In genomic region chr4:41427306-41427882, GRCh38 we compare ENCODE assay signal across 16 cellular contexts.
DNase-seq lines count a peak whose midpoint lies in the region; ATAC-seq and TF ChIP-seq lines count a peak whose summit lies in the region.
"Had no signal": no experiment of that assay in that cellular context is flagged by ENCODE, and none has a peak within 500 bp of the region (broad histone marks: within the 10 kb centered on the region; RNA-seq: fewer than 3 reads in every experiment).

No MANE protein-coding gene starts in this region.

- no peak overlapping the region for H4K8ac ChIP-seq in trophoblast cell (ENCODE audit: low read depth, low read length)

- no peaks in the 10 kb centered on the region for H3K79me2 ChIP-seq in hepatocyte
- no peaks in the 10 kb centered on the region for H3K79me2 ChIP-seq in trophoblast cell (ENCODE audit: control insufficient read depth, insufficient read depth, low read length, poor library complexity)

- H3K4me3 ChIP-seq in hepatocyte = no peak overlapping the region
- no peak overlapping the region for H3K4me3 ChIP-seq in trophoblast cell (ENCODE audit: low read depth, low read length)
- no peak overlapping the region for H3K4me3 ChIP-seq in vagina
- H3K4me3 ChIP-seq: mucosa of descending colon had no signal

- no peaks in the 10 kb centered on the region for H3K36me3 ChIP-seq in hepatocyte (replicated peaks; ENCODE audit: insufficient read depth, low read depth)
- H3K36me3 ChIP-seq in trophoblast cell (ENCODE audit: control insufficient read depth in 1 of 2, insufficient read depth in 2 of 2, low read length in 2 of 2) = no peaks in the 10 kb centered on the region
- no peaks in the 10 kb centered on the region for H3K36me3 ChIP-seq in vagina

- TF ChIP-seq CTCF in hepatocyte (IDR thresholded peaks at IDR 0.05; ENCODE audit: poor library complexity) (no peak), vagina (IDR thresholded peaks at IDR 0.05) (no peak)

- intact Hi-C loops in Right ventricle myocardium inferior (cut with DNase I) = loop anchor here (5.0 kb wide), 3 partner anchors 65 to 230 kb away; partner anchors contain the start of gene LIMCH1
- intact Hi-C loops in cardiac septum (cut with DNase I) = loop anchor here (5.0 kb wide), 1 partner anchor 110 kb away; the partner anchor contains the start of gene LIMCH1
- intact Hi-C loops in vagina (cut with DNase I) = no loop called here

- H2BK5ac ChIP-seq in trophoblast cell (ENCODE audit: low read depth, low read length, poor library complexity) = peak overlapping the region; percentile 62

- H2BK120ac ChIP-seq in trophoblast cell (ENCODE audit: insufficient read depth, low read length, poor library complexity) = peak overlapping the region; percentile 58

- no peaks in the 10 kb centered on the region for H3K9me2 ChIP-seq in hepatocyte (replicated peaks; ENCODE audit: insufficient read depth)

- no peak overlapping the region for H3K18ac ChIP-seq in trophoblast cell (ENCODE audit: low read length)

- no peak overlapping the region for H2AK5ac ChIP-seq in trophoblast cell (ENCODE audit: low read length)

- 39% methylated on average over 7 of the region's 7 CpGs for WGBS in hepatocyte (ENCODE audit: low lambda C conversion rate, missing lambda C conversion rate)
- WGBS in trophoblast cell (ENCODE audit: extremely low coverage, insufficient coverage, insufficient read length) = no CpG with 5 or more reads among the region's 7 CpGs

- no peak for TF ChIP-seq POLR2A in vagina (IDR thresholded peaks at IDR 0.05)

- H3K4ac ChIP-seq in trophoblast cell (ENCODE audit: low read depth, low read length) = no peak overlapping the region

- H3K14ac ChIP-seq in trophoblast cell (ENCODE audit: low read length) = peak overlapping the region; percentile 37

- DNase-seq in Right ventricle myocardium inferior (ENCODE audit: missing footprints) (peak; percentile 22), cardiac septum (ENCODE audit: low spot score) (no peak), hepatocyte (ENCODE audit: low spot score) (no peak), trophoblast cell (no peak), vagina (ENCODE audit: extremely low spot score in 2 of 2) (no peak), KG1 (lab: John Stamatoyannopoulos, UW) (no peak), NCI-H226 (no peak)
- DNase-seq: activated CD4-positive, CD25-positive, alpha-beta regulatory T cell; Caco-2; cortex of kidney; mucosa of descending colon; NCI-H1105 treated with DMSO at 0.1 percent for 48 hours; NCI-H446; OCI-M1; stimulated activated naive CD4-positive, alpha-beta T cell had no signal

- H3K4me1 ChIP-seq in hepatocyte (ENCODE audit: insufficient read depth) (peaks cover 18% of the 10 kb centered on the region), trophoblast cell (ENCODE audit: control insufficient read depth in 1 of 2, insufficient read depth in 2 of 2, low read length in 2 of 2) (no peaks in the 10 kb centered on the region), vagina (no peaks in the 10 kb centered on the region)

- H3K27ac ChIP-seq in hepatocyte (peak overlapping the region; percentile 62), trophoblast cell (ENCODE audit: low read depth, low read length) (peak overlapping the region; percentile 6), vagina (peak overlapping the region; percentile 21)

- ATAC-seq in Right ventricle myocardium inferior = no peak
- ATAC-seq in GM18867 (IDR thresholded peaks at IDR 0.05; ENCODE audit: unreplicated experiment) = no peak

- H4K12ac ChIP-seq in trophoblast cell (ENCODE audit: low read depth, low read length) = no peak overlapping the region

- H3K9me3 ChIP-seq in hepatocyte (ENCODE audit: low read depth) = no peaks in the 10 kb centered on the region
- no peaks in the 10 kb centered on the region for H3K9me3 ChIP-seq in trophoblast cell (ENCODE audit: insufficient read depth, low read depth, low read length)
- H3K9me3 ChIP-seq in vagina = no peaks in the 10 kb centered on the region
- H3K9me3 ChIP-seq: Caco-2, mucosa of descending colon had no signal

- H3K27me3 ChIP-seq in hepatocyte = no peaks in the 10 kb centered on the region
- no peaks in the 10 kb centered on the region for H3K27me3 ChIP-seq in trophoblast cell (ENCODE audit: insufficient read depth, low read length)
- no peaks in the 10 kb centered on the region for H3K27me3 ChIP-seq in vagina

- peak overlapping the region; percentile 67 for H4K91ac ChIP-seq in trophoblast cell (ENCODE audit: low read depth, low read length)

- H2BK12ac ChIP-seq in trophoblast cell (ENCODE audit: low read length) = peak overlapping the region; percentile 96

- H3K4me2 ChIP-seq in hepatocyte = no peak overlapping the region
- H3K4me2 ChIP-seq in trophoblast cell (ENCODE audit: low read length) = no peak overlapping the region

- H3K23ac ChIP-seq in trophoblast cell (ENCODE audit: low read length) = no peak overlapping the region

- peaks cover 4% of the 10 kb centered on the region for H3K79me1 ChIP-seq in trophoblast cell (ENCODE audit: low read length)

- no peak overlapping the region for H3K9ac ChIP-seq in trophoblast cell (ENCODE audit: low read length)

- H4K20me1 ChIP-seq in hepatocyte (ENCODE audit: insufficient read depth, poor library complexity, severe bottlenecking) = no peaks in the 10 kb centered on the region

- H2AFZ ChIP-seq in hepatocyte (no peak overlapping the region), trophoblast cell (ENCODE audit: insufficient read depth, low read length, poor library complexity) (no peak overlapping the region)

Comparison
In these comparisons a context has a peak if more than half of its experiments do, and no peak if none do; other contexts are left out.
1. H3K27ac ChIP-seq: peak in every context shown above with its lines; median percentile 62 in hepatocyte; 21 in vagina; 6 in trophoblast cell.